ENCODE assay signal across 9 cellular contexts in genomic region chr10:26216577-26216948, GRCh38. TPM values are rescaled to one million over a fixed set of nuclear protein-coding genes. Genes with fewer than 3 reads are reported as not detected.
DNase-seq lines count a peak whose midpoint lies in the region; ATAC-seq, FAIRE-seq and TF ChIP-seq lines count a peak whose summit lies in the region.
"Had no signal": no experiment of that assay in that cellular context is flagged by ENCODE, and none has a peak within 500 bp of the region (broad histone marks: within the 10 kb centered on the region; RNA-seq: fewer than 3 reads in every experiment).

Gene GAD2, plus strand, starts transcription at chr10:26216774. Its CDS starts 36 bp downstream, at chr10:26216810.

- peak within 1 kb of the TSS; percentile 76 for H3K4me3 Mint-ChIP-seq in activated naive CD4-positive, alpha-beta T cell treated with anti-CD3 and anti-CD28 coated beads, Interleukin-2, amount 50 U/mL, for 24 hours
- no peak within 1 kb of the TSS for H3K4me3 Mint-ChIP-seq in activated T-helper 1 cell treated with anti-CD3 and anti-CD28 coated beads, Interleukin-12 subunit alpha, Interleukin-12 subunit beta, Interleukin-2, Interleukin-4 antibody, amounts not matched to agents 30 ng/mL and 10 ng/mL and 1 ng/mL, durations not matched to agents 14 hours and 24 hours and 36 hours

- peaks cover 62% of the 10 kb centered on the region for H3K27me3 Mint-ChIP-seq in activated naive CD4-positive, alpha-beta T cell treated with anti-CD3 and anti-CD28 coated beads, Interleukin-2, amount 50 U/mL, for 24 hours
- H3K27me3 Mint-ChIP-seq in activated T-helper 1 cell treated with anti-CD3 and anti-CD28 coated beads, Interleukin-12 subunit alpha, Interleukin-12 subunit beta, Interleukin-2, Interleukin-4 antibody, amounts not matched to agents 30 ng/mL and 10 ng/mL and 1 ng/mL, durations not matched to agents 14 hours and 24 hours and 36 hours (ENCODE audit: insufficient read depth): peaks cover 85% of the 10 kb centered on the region

- peak within 1 kb of the TSS; percentile 17 for H3K27ac Mint-ChIP-seq in activated naive CD4-positive, alpha-beta T cell treated with anti-CD3 and anti-CD28 coated beads, Interleukin-2, amount 50 U/mL, for 24 hours
- H3K27ac Mint-ChIP-seq in activated T-helper 1 cell treated with anti-CD3 and anti-CD28 coated beads, Interleukin-12 subunit alpha, Interleukin-12 subunit beta, Interleukin-2, Interleukin-4 antibody, amounts not matched to agents 30 ng/mL and 10 ng/mL and 1 ng/mL, durations not matched to agents 14 hours and 24 hours and 36 hours: peak within 1 kb of the TSS; percentile 55

- peaks cover 28% of the 10 kb centered on the region for H3K4me1 Mint-ChIP-seq in activated naive CD4-positive, alpha-beta T cell treated with anti-CD3 and anti-CD28 coated beads, Interleukin-2, amount 50 U/mL, for 24 hours
- H3K4me1 Mint-ChIP-seq in activated T-helper 1 cell treated with anti-CD3 and anti-CD28 coated beads, Interleukin-12 subunit alpha, Interleukin-12 subunit beta, Interleukin-2, Interleukin-4 antibody, amounts not matched to agents 30 ng/mL and 10 ng/mL and 1 ng/mL, durations not matched to agents 14 hours and 24 hours and 36 hours (ENCODE audit: low read depth): peaks cover 15% of the 10 kb centered on the region

- intact Hi-C loops in activated T-helper 1 cell treated with anti-CD3 and anti-CD28 coated beads, Interleukin-12 subunit alpha, Interleukin-12 subunit beta, Interleukin-2, Interleukin-4 antibody, amounts not matched to agents 30 ng/mL and 10 ng/mL and 1 ng/mL, durations not matched to agents 14 hours and 24 hours and 36 hours (cut with micrococcal nuclease): loop anchor here (2.0 kb wide), 1 partner anchor 1530 kb away; no protein-coding TSS in a partner anchor

- no peak for ATAC-seq in thoracic aorta (ENCODE audit: insufficient number of reproducible peaks, low FRiP score, low read depth)

- TF ChIP-seq CTCF in thoracic aorta (IDR thresholded peaks at IDR 0.05): no peak

- H3K27me3 ChIP-seq in thoracic aorta (replicated peaks; ENCODE audit: insufficient read depth) (peaks cover 16% of the 10 kb centered on the region), small intestine (ENCODE audit: control insufficient read depth in 2 of 2, insufficient read depth in 2 of 2, low read length in 2 of 2) (peaks cover 19 to 48% of the 10 kb centered on the region in 2 donors)

- H3K27ac ChIP-seq in thoracic aorta (no peak within 1 kb of the TSS), small intestine (ENCODE audit: low read depth in 1 of 2, low read length in 1 of 2) (no peak within 1 kb of the TSS)

- no peaks in the 10 kb centered on the region for H3K36me3 Mint-ChIP-seq in activated naive CD4-positive, alpha-beta T cell treated with anti-CD3 and anti-CD28 coated beads, Interleukin-2, amount 50 U/mL, for 24 hours
- peaks cover 5% of the 10 kb centered on the region for H3K36me3 Mint-ChIP-seq in activated T-helper 1 cell treated with anti-CD3 and anti-CD28 coated beads, Interleukin-12 subunit alpha, Interleukin-12 subunit beta, Interleukin-2, Interleukin-4 antibody, amounts not matched to agents 30 ng/mL and 10 ng/mL and 1 ng/mL, durations not matched to agents 14 hours and 24 hours and 36 hours (ENCODE audit: low read depth)

- H3K9me3 ChIP-seq in thoracic aorta (no peaks in the 10 kb centered on the region), small intestine (ENCODE audit: control insufficient read depth, low read depth) (no peaks in the 10 kb centered on the region)

- H3K4me3 ChIP-seq in thoracic aorta (peak within 1 kb of the TSS; percentile 59), small intestine (ENCODE audit: low read depth in 1 of 2, low read length in 2 of 2) (no peak within 1 kb of the TSS)

- no peak for FAIRE-seq in small intestine (lab: Jason Lieb, UNC)

- DNase-seq in activated naive CD4-positive, alpha-beta T cell (lab: John Stamatoyannopoulos, UW): no peak
- DNase-seq in activated T-helper 1 cell treated with anti-CD3 and anti-CD28 coated beads, Interleukin-12 subunit alpha, Interleukin-12 subunit beta, Interleukin-2, Interleukin-4 antibody, amounts not matched to agents 30 ng/mL and 10 ng/mL and 1 ng/mL, durations not matched to agents 14 hours and 24 hours and 36 hours (ENCODE audit: low spot score): no peak
- DNase-seq in left kidney (ENCODE audit: low read depth, low spot score): peak; percentile 52
- DNase-seq in thoracic aorta (ENCODE audit: low spot score): no peak
- no peak for DNase-seq in small intestine
- DNase-seq in NCI-H1105 treated with DMSO at 0.1 percent for 48 hours (lab: John Stamatoyannopoulos, UW): no peak
- no peak for DNase-seq in HCEC 1CT

- H3K9me3 Mint-ChIP-seq in activated naive CD4-positive, alpha-beta T cell treated with anti-CD3 and anti-CD28 coated beads, Interleukin-2, amount 50 U/mL, for 24 hours: no peaks in the 10 kb centered on the region
- no peaks in the 10 kb centered on the region for H3K9me3 Mint-ChIP-seq in activated T-helper 1 cell treated with anti-CD3 and anti-CD28 coated beads, Interleukin-12 subunit alpha, Interleukin-12 subunit beta, Interleukin-2, Interleukin-4 antibody, amounts not matched to agents 30 ng/mL and 10 ng/mL and 1 ng/mL, durations not matched to agents 14 hours and 24 hours and 36 hours

- H3K4me1 ChIP-seq in thoracic aorta (ENCODE audit: control insufficient read depth in 1 of 2, low read depth in 2 of 2): peaks cover 20 to 36% of the 10 kb centered on the region in 2 donors
- no peaks in the 10 kb centered on the region for H3K4me1 ChIP-seq in small intestine (ENCODE audit: control insufficient read depth in 2 of 2, insufficient read depth in 1 of 2, low read depth in 1 of 2, low read length in 1 of 2)

- 2 to 9% (median 9%) methylated on average over 30 to 40 of the region's 40 CpGs for WGBS in small intestine, 3 donors

- H3K36me3 ChIP-seq in thoracic aorta: no peaks in the 10 kb centered on the region
- no peaks in the 10 kb centered on the region for H3K36me3 ChIP-seq in small intestine (ENCODE audit: control insufficient read depth in 2 of 2, insufficient read depth in 2 of 2, low read length in 2 of 2)

RNA-seq across cellular contexts. Expression of gene GAD2, which starts in this region (rescaled TPM):
- total RNA-seq in activated T-helper 1 cell treated with anti-CD3 and anti-CD28 coated beads, Interleukin-12 subunit alpha, Interleukin-12 subunit beta, Interleukin-2, Interleukin-4 antibody, amounts not matched to agents 30 ng/mL and 10 ng/mL and 1 ng/mL, durations not matched to agents 14 hours and 24 hours and 36 hours: not detected in 2 replicates
- total RNA-seq in thoracic aorta: not detected
- under 1 TPM in 1 of 3 donors, not detected in 2; 0.10 TPM for polyA plus RNA-seq in small intestine
- total RNA-seq: renal cortical epithelial cell had no signal
